8 cellular contexts compared by ENCODE assay signal in genomic region chr19:16626796-16627193, GRCh38. TPM values are rescaled to one million over a fixed set of nuclear protein-coding genes. Genes with fewer than 3 reads are reported as not detected.
A peak's percentile ranks its signal among the peaks of the same experiment; 100 is the strongest.
DNase-seq lines count a peak whose midpoint lies in the region; ATAC-seq and TF ChIP-seq lines count a peak whose summit lies in the region.

No MANE protein-coding gene starts in this region.

- TF ChIP-seq CTCF in glutamatergic neuron (IDR thresholded peaks at IDR 0.05; ENCODE audit: partially characterized antibody, unreplicated experiment) = no peak

- H3K4me1 Mint-ChIP-seq in activated CD4-positive, alpha-beta T cell treated with anti-CD3 and anti-CD28 coated beads, Interleukin-2, amount 10 ng/mL, durations not matched to agents 7 days and 5 days = peaks cover 44% of the 10 kb centered on the region
- H3K4me1 Mint-ChIP-seq in glutamatergic neuron (ENCODE audit: low read depth, unreplicated experiment) = peaks cover 19% of the 10 kb centered on the region

- DNase-seq in HAP-1 (ENCODE audit: low spot score in 2 of 2) (no peak), glutamatergic neuron (no peak), NCI-H187 treated with DMSO at 0.1 percent for 48 hours (lab: John Stamatoyannopoulos, UW) (no peak), pons (ENCODE audit: low spot score) (no peak)
- no peak for DNase-seq in activated CD4-positive, alpha-beta T cell treated with anti-CD3 and anti-CD28 coated beads, Interleukin-2, amount 10 ng/mL, durations not matched to agents 7 days and 5 days
- peak; percentile 28 to 30 for DNase-seq in stimulated activated CD4-positive, alpha-beta T cell treated with anti-CD3 and anti-CD28 coated beads, Interleukin-2, amount 100 ng/mL, for 24 hours

- CTCF ChIA-PET in activated CD4-positive, alpha-beta T cell treated with anti-CD3 and anti-CD28 coated beads, Interleukin-2, amount 10 ng/mL, durations not matched to agents 7 days and 5 days (lab: Charles Lee) = interaction anchor here (0.8 to 1.7 kb wide), 5 partner anchors 9 to 84 kb away, joined by 3 to 5 read pairs (median 3); no protein-coding TSS in a partner anchor

- no peaks in the 10 kb centered on the region for H3K27me3 Mint-ChIP-seq in activated CD4-positive, alpha-beta T cell treated with anti-CD3 and anti-CD28 coated beads, Interleukin-2, amount 10 ng/mL, durations not matched to agents 7 days and 5 days
- peaks cover 3% of the 10 kb centered on the region for H3K27me3 Mint-ChIP-seq in glutamatergic neuron (ENCODE audit: unreplicated experiment)

- POLR2A ChIA-PET in activated CD4-positive, alpha-beta T cell treated with anti-CD3 and anti-CD28 coated beads, Interleukin-2, amount 10 ng/mL, durations not matched to agents 7 days and 5 days (lab: Charles Lee) = interaction anchor here (1.0 kb wide), 1 partner anchor 29 kb away, joined by 4 read pairs; no protein-coding TSS in a partner anchor

- no peaks in the 10 kb centered on the region for H3K27me3 ChIP-seq in HAP-1 (ENCODE audit: low read depth)

- peak overlapping the region; percentile 89 for H3K27ac Mint-ChIP-seq in activated CD4-positive, alpha-beta T cell treated with anti-CD3 and anti-CD28 coated beads, Interleukin-2, amount 10 ng/mL, durations not matched to agents 7 days and 5 days
- peak overlapping the region; percentile 48 for H3K27ac Mint-ChIP-seq in glutamatergic neuron (ENCODE audit: unreplicated experiment)

- no peaks in the 10 kb centered on the region for H3K9me3 Mint-ChIP-seq in activated CD4-positive, alpha-beta T cell treated with anti-CD3 and anti-CD28 coated beads, Interleukin-2, amount 10 ng/mL, durations not matched to agents 7 days and 5 days
- peaks cover 5% of the 10 kb centered on the region for H3K9me3 Mint-ChIP-seq in glutamatergic neuron (ENCODE audit: unreplicated experiment)

- peaks cover 5% of the 10 kb centered on the region for H3K4me1 ChIP-seq in HAP-1

- in situ Hi-C loops in HAP-1 (cut with MboI; ENCODE audit: low sequenced_read_pairs) = no loop called here

- peaks cover 24% of the 10 kb centered on the region for H3K36me3 Mint-ChIP-seq in activated CD4-positive, alpha-beta T cell treated with anti-CD3 and anti-CD28 coated beads, Interleukin-2, amount 10 ng/mL, durations not matched to agents 7 days and 5 days (ENCODE audit: low read depth)
- H3K36me3 Mint-ChIP-seq in glutamatergic neuron (ENCODE audit: unreplicated experiment) = no peaks in the 10 kb centered on the region

- ATAC-seq in HG03095 (IDR thresholded peaks at IDR 0.05; ENCODE audit: unreplicated experiment) = no peak
- no peak for ATAC-seq in GM19397 (IDR thresholded peaks at IDR 0.05; ENCODE audit: unreplicated experiment)

- peaks cover 22% of the 10 kb centered on the region for H3K36me3 ChIP-seq in HAP-1 (replicated peaks)

- H3K4me3 Mint-ChIP-seq in activated CD4-positive, alpha-beta T cell treated with anti-CD3 and anti-CD28 coated beads, Interleukin-2, amount 10 ng/mL, durations not matched to agents 7 days and 5 days = peak overlapping the region; percentile 90
- peak overlapping the region; percentile 91 for H3K4me3 Mint-ChIP-seq in glutamatergic neuron (ENCODE audit: unreplicated experiment)

- no peaks in the 10 kb centered on the region for H3K9me3 ChIP-seq in HAP-1

- H3K4me3 ChIP-seq in HAP-1 = peak overlapping the region; percentile 95

RNA-seq across cellular contexts. Expression of gene MED26, which starts 1.2 kb away (rescaled TPM):
- 10 to 100 TPM; 14.6 to 15.6 TPM for total RNA-seq in activated CD4-positive, alpha-beta T cell treated with anti-CD3 and anti-CD28 coated beads, Interleukin-2, amount 10 ng/mL, durations not matched to agents 7 days and 5 days
- total RNA-seq in glutamatergic neuron (ENCODE audit: unreplicated experiment) = 9.8 TPM

RNA-seq across cellular contexts. Expression of gene SMIM7, which starts 33.1 kb away (rescaled TPM):
- total RNA-seq in activated CD4-positive, alpha-beta T cell treated with anti-CD3 and anti-CD28 coated beads, Interleukin-2, amount 10 ng/mL, durations not matched to agents 7 days and 5 days = 10 to 100 TPM; 58.4 to 59.6 TPM
- total RNA-seq in glutamatergic neuron (ENCODE audit: unreplicated experiment) = 81.0 TPM

RNA-seq across cellular contexts. Expression of gene TMEM38A, which starts 34.1 kb away (rescaled TPM):
- total RNA-seq in activated CD4-positive, alpha-beta T cell treated with anti-CD3 and anti-CD28 coated beads, Interleukin-2, amount 10 ng/mL, durations not matched to agents 7 days and 5 days = 1 to 10 TPM; 1.1 to 1.7 TPM
- total RNA-seq in glutamatergic neuron (ENCODE audit: unreplicated experiment) = 7.1 TPM

RNA-seq across cellular contexts. Expression of gene SLC35E1, which starts 54.6 kb away (rescaled TPM):
- 10 to 100 TPM; 40.6 to 43.1 TPM for total RNA-seq in activated CD4-positive, alpha-beta T cell treated with anti-CD3 and anti-CD28 coated beads, Interleukin-2, amount 10 ng/mL, durations not matched to agents 7 days and 5 days
- 31.9 TPM for total RNA-seq in glutamatergic neuron (ENCODE audit: unreplicated experiment)

Comparison
In these comparisons a context has a peak if more than half of its experiments do, and no peak if none do; other contexts are left out.
1. DNase-seq: peak in stimulated activated CD4-positive, alpha-beta T cell treated with anti-CD3 and anti-CD28 coated beads, Interleukin-2, amount 100 ng/mL, for 24 hours (2 of 2); none in HAP-1 (0 of 2), activated CD4-positive, alpha-beta T cell treated with anti-CD3 and anti-CD28 coated beads, Interleukin-2, amount 10 ng/mL, durations not matched to agents 7 days and 5 days (single experiment), glutamatergic neuron (single experiment), NCI-H187 treated with DMSO at 0.1 percent for 48 hours (single experiment) and pons (single experiment).